8 cellular contexts compared by ENCODE assay signal in the genomic region with DNA sequence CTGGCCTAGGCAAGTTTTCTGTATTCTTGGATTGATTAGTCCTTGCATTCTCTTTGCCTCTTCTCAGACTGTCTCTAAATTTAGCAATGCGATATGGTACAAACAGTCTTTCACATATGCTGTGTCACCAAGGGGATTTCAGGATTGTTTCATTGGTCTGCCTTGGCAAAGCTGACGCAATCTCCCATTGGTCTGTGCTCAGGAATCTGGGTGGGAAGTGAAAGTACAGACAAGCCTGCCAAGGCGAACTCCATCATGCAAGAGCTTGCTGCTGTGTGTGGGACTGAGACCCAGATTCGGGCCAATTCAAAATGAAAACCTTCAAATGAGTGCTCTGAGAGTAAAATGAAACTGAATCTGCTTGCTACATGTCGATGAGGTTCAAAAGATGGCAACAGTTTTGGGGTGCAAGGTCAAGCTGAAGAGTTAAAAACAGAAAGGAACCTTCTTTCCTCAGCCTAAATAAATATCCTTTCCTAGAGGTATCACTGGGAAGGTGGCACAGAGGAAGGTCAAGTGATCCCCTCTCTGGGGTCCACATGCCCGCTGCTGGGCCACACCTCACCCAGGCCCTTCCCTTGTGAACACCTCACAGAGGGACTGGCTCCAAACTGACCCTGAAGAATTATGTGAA.
A peak's percentile ranks its signal among the peaks of the same experiment; 100 is the strongest.
DNase-seq lines count a peak whose midpoint lies in the region; ATAC-seq and TF ChIP-seq lines count a peak whose summit lies in the region.

No MANE protein-coding gene starts in this region.

- TF ChIP-seq CTCF in gastroesophageal sphincter (IDR thresholded peaks at IDR 0.05), result no peak
- no peak for TF ChIP-seq CTCF in gastrocnemius medialis (IDR thresholded peaks at IDR 0.05 in 4 of 5, conservative IDR thresholded peaks at IDR 0.05 in 1 of 5)

- H3K36me3 Mint-ChIP-seq in CD8-positive, alpha-beta memory T cell, result peaks cover 0 to 16% (median 1%) of the 10 kb centered on the region in 3 donors

- no peaks in the 10 kb centered on the region for H3K36me3 ChIP-seq in CD8-positive, alpha-beta memory T cell (ENCODE audit: insufficient read depth, low read length)
- H3K36me3 ChIP-seq in gastroesophageal sphincter (no peaks in the 10 kb centered on the region), gastrocnemius medialis (no peaks in the 10 kb centered on the region)
- H3K36me3 ChIP-seq in effector memory CD4-positive, alpha-beta T cell (ENCODE audit: control insufficient read depth, insufficient read depth, low read length), result no peaks in the 10 kb centered on the region

- no peak for DNase-seq in CD8-positive, alpha-beta memory T cell
- DNase-seq in activated CD4-positive, alpha-beta T cell treated with anti-CD3 and anti-CD28 coated beads, Interleukin-2, amount 50 U/mL, for 48 hours, result peak; percentile 56 to 70
- DNase-seq in gastrocnemius medialis (peak; percentile 63 to 78), T-helper 9 cell (no peak)
- DNase-seq in effector memory CD4-positive, alpha-beta T cell, result no peak

- peak overlapping the region in 7 of 8 donors; percentile 13 to 85 (median 67) for H3K27ac Mint-ChIP-seq in CD8-positive, alpha-beta memory T cell

- peaks cover 10 to 23% (median 10%) of the 10 kb centered on the region in 3 donors for H3K4me1 Mint-ChIP-seq in CD8-positive, alpha-beta memory T cell

- POLR2A ChIA-PET in CD8-positive, alpha-beta memory T cell (lab: Charles Lee), result no interaction called here

- CTCF ChIA-PET in CD8-positive, alpha-beta memory T cell (lab: Charles Lee), result no interaction called here

- TF ChIP-seq POLR2A in gastroesophageal sphincter (IDR thresholded peaks at IDR 0.05) (no peak), gastrocnemius medialis (IDR thresholded peaks at IDR 0.05) (no peak)

- H3K27me3 Mint-ChIP-seq in CD8-positive, alpha-beta memory T cell, result peaks cover 0 to 3% of the 10 kb centered on the region in 2 donors

- peak overlapping the region; percentile 34 for H3K4me3 ChIP-seq in CD8-positive, alpha-beta memory T cell (ENCODE audit: low read length)
- H3K4me3 ChIP-seq in gastroesophageal sphincter, result no peak overlapping the region
- peak overlapping the region in 3 of 4 donors; percentile 21 to 25 (median 22) for H3K4me3 ChIP-seq in gastrocnemius medialis
- no peak overlapping the region for H3K4me3 ChIP-seq in effector memory CD4-positive, alpha-beta T cell (ENCODE audit: insufficient read depth, low read depth, low read length, poor library complexity, severe bottlenecking)

- in situ Hi-C loops in gastrocnemius medialis (cut with MboI; ENCODE audit: low sequenced_read_pairs in 4 of 4), result no loop called here

- intact Hi-C loops in gastrocnemius medialis (cut with DNase I; ENCODE audit: low total_unique reads), result no loop called here

- WGBS in gastroesophageal sphincter (ENCODE audit: low coverage in 1 of 2), 2 donors, result 17 to 50% methylated on average over 4 to 6 of the region's 6 CpGs

- no peak overlapping the region for H3K27ac ChIP-seq in CD8-positive, alpha-beta memory T cell (ENCODE audit: low read depth, low read length)
- peak overlapping the region; percentile 32 to 81 (median 74) for H3K27ac ChIP-seq in gastroesophageal sphincter
- H3K27ac ChIP-seq in gastrocnemius medialis, result peak overlapping the region; percentile 32 to 68 (median 54)
- no peak overlapping the region for H3K27ac ChIP-seq in effector memory CD4-positive, alpha-beta T cell (ENCODE audit: insufficient read depth, low read length, poor library complexity, severe bottlenecking)

- no peaks in the 10 kb centered on the region for H3K9me3 ChIP-seq in CD8-positive, alpha-beta memory T cell (ENCODE audit: low read length)
- no peaks in the 10 kb centered on the region for H3K9me3 ChIP-seq in gastroesophageal sphincter
- no peaks in the 10 kb centered on the region for H3K9me3 ChIP-seq in gastrocnemius medialis
- H3K9me3 ChIP-seq in effector memory CD4-positive, alpha-beta T cell (ENCODE audit: control insufficient read depth, low read length), result no peaks in the 10 kb centered on the region

- ATAC-seq in GM19463 (IDR thresholded peaks at IDR 0.05; ENCODE audit: unreplicated experiment) (peak; percentile 86), HG03460 (IDR thresholded peaks at IDR 0.05; ENCODE audit: unreplicated experiment) (peak; percentile 89), gastroesophageal sphincter (peak; percentile 92), gastrocnemius medialis (peak; percentile 91 to 96)

- H3K9me3 Mint-ChIP-seq in CD8-positive, alpha-beta memory T cell, result peaks cover 0 to 2% (median 0%) of the 10 kb centered on the region in 5 donors

- H3K27me3 ChIP-seq in CD8-positive, alpha-beta memory T cell (ENCODE audit: insufficient read depth, low read length, poor library complexity, severe bottlenecking), result no peaks in the 10 kb centered on the region
- H3K27me3 ChIP-seq in gastroesophageal sphincter, result no peaks in the 10 kb centered on the region
- no peaks in the 10 kb centered on the region for H3K27me3 ChIP-seq in gastrocnemius medialis
- H3K27me3 ChIP-seq in effector memory CD4-positive, alpha-beta T cell (replicated peaks; ENCODE audit: control insufficient read depth, insufficient read depth, low read length, poor library complexity, severe bottlenecking), result no peaks in the 10 kb centered on the region

- H3K4me1 ChIP-seq in CD8-positive, alpha-beta memory T cell (ENCODE audit: insufficient read depth, low read length), result peaks cover 8% of the 10 kb centered on the region
- H3K4me1 ChIP-seq in gastroesophageal sphincter (peaks cover 11 to 64% (median 20%) of the 10 kb centered on the region in 3 donors), gastrocnemius medialis (peaks cover 17 to 25% of the 10 kb centered on the region in 2 donors)
- no peaks in the 10 kb centered on the region for H3K4me1 ChIP-seq in effector memory CD4-positive, alpha-beta T cell (ENCODE audit: control insufficient read depth, insufficient read depth, low read length, poor library complexity, severe bottlenecking)

- H3K4me3 Mint-ChIP-seq in CD8-positive, alpha-beta memory T cell, result peak overlapping the region in 6 of 7 donors; percentile 68 to 78 (median 76)

- no peak for TF ChIP-seq EP300 in gastroesophageal sphincter (IDR thresholded peaks at IDR 0.05)

Comparison
In these comparisons a context has a peak if more than half of its experiments do, and no peak if none do; other contexts are left out.
1. DNase-seq: peak in activated CD4-positive, alpha-beta T cell treated with anti-CD3 and anti-CD28 coated beads, Interleukin-2, amount 50 U/mL, for 48 hours (2 of 2) and gastrocnemius medialis (2 of 2); none in CD8-positive, alpha-beta memory T cell (0 of 5), T-helper 9 cell (single experiment) and effector memory CD4-positive, alpha-beta T cell (0 of 3).
2. H3K27ac ChIP-seq: peak in gastroesophageal sphincter (4 of 4) and gastrocnemius medialis (4 of 4); none in CD8-positive, alpha-beta memory T cell (single experiment) and effector memory CD4-positive, alpha-beta T cell (single experiment).
3. H3K4me3 ChIP-seq: peak in CD8-positive, alpha-beta memory T cell (single experiment) and gastrocnemius medialis (3 of 4); none in gastroesophageal sphincter (0 of 2) and effector memory CD4-positive, alpha-beta T cell (single experiment).
4. Peak in every context shown above with its lines, with median percentiles within 50 percentile points of each other: ATAC-seq.